In the genomic region with DNA sequence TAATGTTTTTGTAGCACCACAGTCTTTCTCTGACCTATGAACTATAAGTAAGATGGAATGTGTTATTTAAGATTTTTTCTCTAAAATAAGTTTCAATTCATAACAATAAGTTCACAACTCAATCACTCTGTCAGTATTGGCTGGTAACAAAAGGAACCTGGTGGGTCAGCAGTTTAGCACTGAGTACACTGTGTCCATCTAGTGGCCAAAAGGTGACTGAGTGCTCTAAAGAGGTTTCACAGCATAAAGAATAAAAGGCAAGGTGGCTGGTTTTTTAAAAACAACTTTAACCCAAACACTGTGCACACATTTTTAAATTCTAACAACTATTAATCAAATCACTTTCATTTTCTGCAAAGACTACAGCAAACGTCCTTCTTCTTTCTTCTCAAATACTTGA, we compare ENCODE assay signal across 16 cellular contexts.
A peak's percentile ranks its signal among the peaks of the same experiment; 100 is the strongest.
DNase-seq lines count a peak whose midpoint lies in the region; ATAC-seq and TF ChIP-seq lines count a peak whose summit lies in the region.
"Had no signal": no experiment of that assay in that cellular context is flagged by ENCODE, and none has a peak within 500 bp of the region (broad histone marks: within the 10 kb centered on the region; RNA-seq: fewer than 3 reads in every experiment).

No MANE protein-coding gene starts in this region.

- intact Hi-C loops in psoas muscle (cut with DNase I) = no loop called here

- no peak for TF ChIP-seq POLR2A in NB4 (IDR thresholded peaks at IDR 0.05; ENCODE audit: extremely low read depth, insufficient read length)

- peak; percentile 7 for DNase-seq in GM12865 (ENCODE audit: low read depth)
- peak; percentile 12 for DNase-seq in NB4 (ENCODE audit: low read depth)
- DNase-seq in dermis blood vessel endothelial cell = peak; percentile 3
- DNase-seq in psoas muscle = no peak
- no peak for DNase-seq in Ammon's horn (ENCODE audit: low spot score)
- no peak for DNase-seq in C1 segment of cervical spinal cord (lab: John Stamatoyannopoulos, UW)
- no peak for DNase-seq in HK-2 (ENCODE audit: unreplicated experiment)
- no peak for DNase-seq in globus pallidus (ENCODE audit: low spot score)
- DNase-seq: activated CD4-positive, alpha-beta T cell treated with anti-CD3 and anti-CD28 coated beads, Interleukin-2, amount 50 U/mL, for 48 hours; activated naive CD4-positive, alpha-beta T cell treated with anti-CD3 and anti-CD28 coated beads, Interleukin-2, amount 10 ng/mL, durations not matched to agents 7 days and 5 days; GM23248; KG1; NCI-H2227 treated with DMSO at 0.1 percent for 48 hours; pancreas had no signal

- TF ChIP-seq CTCF in GM12865 (IDR thresholded peaks at IDR 0.05; ENCODE audit: insufficient read depth, low read depth, low read length, missing control alignments) (peak; percentile 12), NB4 (IDR thresholded peaks at IDR 0.05; ENCODE audit: low read depth, low read length) (peak; percentile 22), psoas muscle (IDR thresholded peaks at IDR 0.05) (peak; percentile 32)

- peaks cover 4% of the 10 kb centered on the region for H3K9me3 ChIP-seq in psoas muscle
- H3K9me3 ChIP-seq: pancreas had no signal

- no peak overlapping the region for H3K4me3 ChIP-seq in GM12865 (ENCODE audit: low read depth, low read length)
- H3K4me3 ChIP-seq in NB4 (ENCODE audit: low read depth, low read length) = no peak overlapping the region
- no peak overlapping the region for H3K4me3 ChIP-seq in psoas muscle
- H3K4me3 ChIP-seq: coronary artery, GM23248, pancreas, SK-N-MC had no signal

- H3K27me3 ChIP-seq in psoas muscle (ENCODE audit: insufficient read depth in 3 of 3, low read length in 2 of 3) = no peaks in the 10 kb centered on the region
- H3K27me3 ChIP-seq: pancreas had no signal

- ATAC-seq in psoas muscle = peak in 2 of 4 donors; percentile 63 to 66
- ATAC-seq: pancreas had no signal

- H3K36me3 ChIP-seq in psoas muscle (ENCODE audit: insufficient read depth in 1 of 2, low read depth in 1 of 2) = no peaks in the 10 kb centered on the region
- H3K36me3 ChIP-seq: pancreas had no signal

- WGBS in psoas muscle, 3 donors = 79 to 96% (median 80%) methylated on average over 1 of the region's 1 CpG

- H3K27ac ChIP-seq in psoas muscle = no peak overlapping the region
- H3K27ac ChIP-seq: coronary artery, GM23248, pancreas, SK-N-MC had no signal

- H3K4me1 ChIP-seq in psoas muscle = no peaks in the 10 kb centered on the region
- H3K4me1 ChIP-seq: pancreas had no signal

Comparison
In these comparisons a context has a peak if more than half of its experiments do, and no peak if none do; other contexts are left out.
1. DNase-seq: peak in GM12865 (single experiment), NB4 (single experiment) and dermis blood vessel endothelial cell (single experiment); none in psoas muscle (0 of 2), Ammon's horn (single experiment), C1 segment of cervical spinal cord (0 of 14), HK-2 (single experiment) and globus pallidus (single experiment).
2. Peak in every context shown above with its lines, with median percentiles within 50 percentile points of each other: CTCF ChIP-seq.